ENCODE assay signal across 1 cellular context in genomic region chr5:68452286-68452685, GRCh38.
TF ChIP-seq lines count a peak whose summit lies in the region.

No MANE protein-coding gene starts in this region.

TF ChIP-seq in K562, 482 proteins besides CTCF, POLR2A, EP300 and RAD21 (continued from another document and continues in another):
- TF ChIP-seq ZHX1 (conservative IDR thresholded peaks at IDR 0.05; ENCODE audit: low read length) (no peak), SMARCB1 (IDR thresholded peaks at IDR 0.05; ENCODE audit: insufficient read length, low read depth) (no peak), MBD1 (CRISPR knock-in tag; IDR thresholded peaks at IDR 0.05) (no peak), PATZ1 (CRISPR knock-in tag; IDR thresholded peaks at IDR 0.05; ENCODE audit: borderline replicate concordance) (no peak), ZNF253 (CRISPR knock-in tag; conservative IDR thresholded peaks at IDR 0.05) (no peak), E2F6 (IDR thresholded peaks at IDR 0.05; ENCODE audit: borderline replicate concordance in 1 of 2, extremely low read depth in 1 of 2, insufficient read depth in 1 of 2, insufficient read length in 1 of 2, low read depth in 1 of 2, low read length in 1 of 2, poor library complexity in 1 of 2, severe bottlenecking in 1 of 2) (no peak), PHF20 (IDR thresholded peaks at IDR 0.05; ENCODE audit: partially characterized antibody) (no peak), SRF (CRISPR knock-in tag; IDR thresholded peaks at IDR 0.05) (no peak), ZNF324 (CRISPR knock-in tag; IDR thresholded peaks at IDR 0.05) (no peak), CHD4 (IDR thresholded peaks at IDR 0.05; ENCODE audit: insufficient read depth, insufficient replicate concordance, low read depth, low read length, poor library complexity, severe bottlenecking) (no peak), MAFK (IDR thresholded peaks at IDR 0.05; ENCODE audit: low read length) (peak; percentile 82), EHMT2 (IDR thresholded peaks at IDR 0.05) (0 out of 2 replicates have a peak, but pooled peaks have one; percentile 43), SREBF1 (IDR thresholded peaks at IDR 0.05; ENCODE audit: borderline replicate concordance, low read depth, low read length) (no peak), ZNF175 (CRISPR knock-in tag; IDR thresholded peaks at IDR 0.05; ENCODE audit: low read depth) (no peak), NCOA2 (IDR thresholded peaks at IDR 0.05; ENCODE audit: partially characterized antibody in 2 of 2) (no peak), BACH1 (tag; IDR thresholded peaks at IDR 0.05) (peak; percentile 84), ZNF639 (CRISPR knock-in tag; conservative IDR thresholded peaks at IDR 0.05 in 1 of 2, IDR thresholded peaks at IDR 0.05 in 1 of 2) (no peak), THRB (CRISPR knock-in tag; conservative IDR thresholded peaks at IDR 0.05) (no peak), NCOA1 (IDR thresholded peaks at IDR 0.05; ENCODE audit: low read depth) (no peak), CREB3 (tag; conservative IDR thresholded peaks at IDR 0.05; ENCODE audit: low read depth) (peak; percentile 50; the same call in 1 of the 2 replicates), NFATC3 (IDR thresholded peaks at IDR 0.05) (no peak), ZNF274 (IDR thresholded peaks at IDR 0.05; ENCODE audit: borderline replicate concordance, low read depth, low read length) (no peak), TBP (optimal IDR thresholded peaks at IDR 0.05; ENCODE audit: low read depth, low read length) (no peak), MTA3 (IDR thresholded peaks at IDR 0.05; ENCODE audit: borderline replicate concordance) (0 out of 2 replicates have a peak, but pooled peaks have one; percentile 21), KDM4B (IDR thresholded peaks at IDR 0.05; ENCODE audit: borderline replicate concordance in 2 of 2, low read depth in 1 of 2) (no peak), CXXC5 (CRISPR knock-in tag; IDR thresholded peaks at IDR 0.05) (0 out of 2 replicates have a peak, but pooled peaks have one; percentile 5), ETS2 (tag; IDR thresholded peaks at IDR 0.05; ENCODE audit: borderline replicate concordance, poor library complexity, severe bottlenecking) (no peak), SP2 (IDR thresholded peaks at IDR 0.05; ENCODE audit: extremely low read depth, low read depth, low read length, poor library complexity, severe bottlenecking) (no peak), TCF7 (IDR thresholded peaks at IDR 0.05; ENCODE audit: borderline replicate concordance) (no peak), CREB1 (IDR thresholded peaks at IDR 0.05) (no peak), CREB1 (CRISPR knock-in tag; IDR thresholded peaks at IDR 0.05) (no peak), PML (IDR thresholded peaks at IDR 0.05; ENCODE audit: low read length) (no peak), LARP7 (IDR thresholded peaks at IDR 0.05) (no peak), AFF4 (CRISPR knock-in tag; IDR thresholded peaks at IDR 0.05) (no peak), HMBOX1 (IDR thresholded peaks at IDR 0.05) (no peak), NFRKB (IDR thresholded peaks at IDR 0.05; ENCODE audit: low read depth) (no peak), ZNF644 (tag; IDR thresholded peaks at IDR 0.05; ENCODE audit: low read depth) (no peak), HINFP (tag; conservative IDR thresholded peaks at IDR 0.05; ENCODE audit: low read depth) (no peak), ATF2 (CRISPR knock-in tag; IDR thresholded peaks at IDR 0.05) (no peak), ZNF707 (CRISPR knock-in tag; conservative IDR thresholded peaks at IDR 0.05) (no peak), PCBP2 (IDR thresholded peaks at IDR 0.05; ENCODE audit: low read depth, low read length, poor library complexity, severe bottlenecking) (no peak), CBFB (CRISPR knock-in tag; IDR thresholded peaks at IDR 0.05) (no peak)
